Comparison of ENCODE assay signal across 13 cellular contexts in genomic region chr6:42448391-42448790, GRCh38. TPM values are rescaled to one million over a fixed set of nuclear protein-coding genes. Genes with fewer than 3 reads are reported as not detected.
DNase-seq lines count a peak whose midpoint lies in the region; ATAC-seq and TF ChIP-seq lines count a peak whose summit lies in the region.
"Had no signal": no experiment of that assay in that cellular context is flagged by ENCODE, and none has a peak within 500 bp of the region (broad histone marks: within the 10 kb centered on the region; RNA-seq: fewer than 3 reads in every experiment).

No MANE protein-coding gene starts in this region.

- H3K9me3 Mint-ChIP-seq in CD4-positive, CD25-positive, alpha-beta regulatory T cell = peaks cover 0 to 1% (median 0%) of the 10 kb centered on the region in 7 donors
- no peaks in the 10 kb centered on the region for H3K9me3 Mint-ChIP-seq in activated naive CD8-positive, alpha-beta T cell (ENCODE audit: low read depth)

- no peaks in the 10 kb centered on the region for H3K9me3 ChIP-seq in CD4-positive, CD25-positive, alpha-beta regulatory T cell (ENCODE audit: control insufficient read depth in 2 of 2, low read length in 2 of 2)
- H3K9me3 ChIP-seq in IMR-90 (ENCODE audit: control insufficient read depth, insufficient read depth, low read length) (no peaks in the 10 kb centered on the region), muscle layer of duodenum (ENCODE audit: control insufficient read depth in 1 of 2, low read length in 2 of 2) (no peaks in the 10 kb centered on the region), tibial artery (no peaks in the 10 kb centered on the region), ascending aorta (no peaks in the 10 kb centered on the region)
- H3K9me3 ChIP-seq: tibial nerve had no signal

- H3K18ac ChIP-seq in IMR-90 (ENCODE audit: low read depth, low read length) = no peak overlapping the region

- no peak overlapping the region for H3K4ac ChIP-seq in IMR-90 (ENCODE audit: low read depth, low read length)

- POLR2A ChIA-PET in IMR-90 (lab: Charles Lee; ENCODE audit: unreplicated experiment) = no interaction called here

- peak overlapping the region; percentile 31 for H2BK5ac ChIP-seq in IMR-90 (ENCODE audit: low read depth, low read length, poor library complexity, severe bottlenecking)

- peak overlapping the region; percentile 98 to 100 (median 99) for H3K4me3 Mint-ChIP-seq in CD4-positive, CD25-positive, alpha-beta regulatory T cell
- H3K4me3 Mint-ChIP-seq in activated naive CD8-positive, alpha-beta T cell = peak overlapping the region; percentile 98

- peak overlapping the region; percentile 62 for H3K27ac ChIP-seq in CD4-positive, CD25-positive, alpha-beta regulatory T cell (ENCODE audit: insufficient read depth, low read length, poor library complexity, severe bottlenecking)
- peak overlapping the region; percentile 20; the same call in 1 of the 2 replicates for H3K27ac ChIP-seq in IMR-90 (ENCODE audit: insufficient read depth, low read length)
- H3K27ac ChIP-seq in muscle layer of duodenum (ENCODE audit: low read length) = peak overlapping the region; percentile 19
- H3K27ac ChIP-seq in tibial artery = no peak overlapping the region
- H3K27ac ChIP-seq in ascending aorta = no peak overlapping the region

- DNase-seq in CD4-positive, CD25-positive, alpha-beta regulatory T cell = no peak
- DNase-seq in IMR-90 = no peak
- no peak for DNase-seq in tibial artery
- DNase-seq in GDM1 (lab: John Stamatoyannopoulos, UW) = no peak
- DNase-seq in ascending aorta (ENCODE audit: low spot score in 2 of 2) = no peak
- DNase-seq: MM.1S, NCI-H526, retina had no signal

- peak overlapping the region; percentile 8; the same call in 1 of the 2 replicates for H4K91ac ChIP-seq in IMR-90 (ENCODE audit: insufficient read depth, low read depth, low read length)

- peaks cover 65% of the 10 kb centered on the region for H3K4me1 ChIP-seq in CD4-positive, CD25-positive, alpha-beta regulatory T cell (ENCODE audit: control insufficient read depth, insufficient read depth, low read length, poor library complexity, severe bottlenecking)
- H3K4me1 ChIP-seq in IMR-90 (ENCODE audit: control insufficient read depth, insufficient read depth, low read length) (peaks cover 14% of the 10 kb centered on the region), muscle layer of duodenum (ENCODE audit: control insufficient read depth in 1 of 2, insufficient read depth in 2 of 2, low read length in 2 of 2) (peaks cover 8 to 20% of the 10 kb centered on the region in 2 donors), tibial artery (peaks cover 0 to 14% (median 9%) of the 10 kb centered on the region in 4 donors), ascending aorta (peaks cover 0 to 3% of the 10 kb centered on the region in 2 donors)

- CTCF ChIA-PET in IMR-90 (lab: Yijun Ruan, JAX) = interaction anchor here (1.5 to 1.6 kb wide), 2 partner anchors 99 to 234 kb away, joined by 3 to 4 read pairs; no protein-coding TSS in a partner anchor

- TF ChIP-seq RAD21 in IMR-90 (IDR thresholded peaks at IDR 0.05; ENCODE audit: low read length) = no peak

- H3K9me1 ChIP-seq in IMR-90 (ENCODE audit: insufficient read depth, low read length) = peaks cover 13% of the 10 kb centered on the region

- TF ChIP-seq CTCF in IMR-90 (conservative IDR thresholded peaks at IDR 0.05; ENCODE audit: low read depth, low read length) (no peak), tibial artery (IDR thresholded peaks at IDR 0.05) (no peak), ascending aorta (IDR thresholded peaks at IDR 0.05) (no peak)

- H3K79me1 ChIP-seq in IMR-90 (ENCODE audit: low read depth in 1 of 2, low read length in 2 of 2) = peaks cover 27 to 75% of the 10 kb centered on the region in 2 experiments

- H2BK15ac ChIP-seq in IMR-90 (ENCODE audit: low read depth, low read length) = no peak overlapping the region

- peak overlapping the region in 1 of 2 experiments; percentile 1; a peak in 1 of 4 replicates for H4K8ac ChIP-seq in IMR-90 (ENCODE audit: low read depth in 2 of 2, low read length in 2 of 2)

- no peaks in the 10 kb centered on the region for H3K27me3 Mint-ChIP-seq in CD4-positive, CD25-positive, alpha-beta regulatory T cell
- H3K27me3 Mint-ChIP-seq in activated naive CD8-positive, alpha-beta T cell = no peaks in the 10 kb centered on the region

- H2BK20ac ChIP-seq in IMR-90 (ENCODE audit: low read depth, low read length) = no peak overlapping the region

- H3K14ac ChIP-seq in IMR-90 (replicated peaks; ENCODE audit: low read depth, low read length) = peak overlapping the region; percentile 53

- H2AFZ ChIP-seq in IMR-90 (replicated peaks; ENCODE audit: low read length, poor library complexity) = no peak overlapping the region

- in situ Hi-C loops in IMR-90 (cut with MboI; ENCODE audit: low sequenced_read_pairs) = no loop called here

- no peak overlapping the region for H2AK9ac ChIP-seq in IMR-90 (replicated peaks; ENCODE audit: low read depth, low read length, poor library complexity)

- no TSS peak for BruUV-seq in IMR-90 (replicated peaks; lab: Mats Ljungman, UMichigan)

- peaks cover 12% of the 10 kb centered on the region for H3K36me3 Mint-ChIP-seq in CD4-positive, CD25-positive, alpha-beta regulatory T cell
- H3K36me3 Mint-ChIP-seq in activated naive CD8-positive, alpha-beta T cell = peaks cover 3% of the 10 kb centered on the region

- H4K5ac ChIP-seq in IMR-90 (ENCODE audit: low read depth, low read length) = no peak overlapping the region

- H2BK120ac ChIP-seq in IMR-90 (ENCODE audit: low read depth, low read length) = no peak overlapping the region

- H2AK5ac ChIP-seq in IMR-90 (ENCODE audit: low read depth, low read length) = no peak overlapping the region

- H3K27me3 ChIP-seq in CD4-positive, CD25-positive, alpha-beta regulatory T cell (ENCODE audit: control insufficient read depth, insufficient read depth, low read length) = no peaks in the 10 kb centered on the region
- H3K27me3 ChIP-seq in IMR-90 (ENCODE audit: control insufficient read depth, insufficient read depth, low read length) = no peaks in the 10 kb centered on the region
- no peaks in the 10 kb centered on the region for H3K27me3 ChIP-seq in muscle layer of duodenum (ENCODE audit: low read depth, low read length)
- no peaks in the 10 kb centered on the region for H3K27me3 ChIP-seq in tibial artery
- no peaks in the 10 kb centered on the region for H3K27me3 ChIP-seq in ascending aorta
- H3K27me3 ChIP-seq: tibial nerve had no signal

- ATAC-seq in CD4-positive, CD25-positive, alpha-beta regulatory T cell (ENCODE audit: low read depth in 2 of 2) = no peak
- ATAC-seq in IMR-90 (ENCODE audit: low read depth) (no peak), HG02885 (IDR thresholded peaks at IDR 0.05; ENCODE audit: poor library complexity, unreplicated experiment) (no peak)

- intact Hi-C loops in IMR-90 (cut with micrococcal nuclease) = loop anchor here (10.0 kb wide), 1 partner anchor 94 kb away; no protein-coding TSS in a partner anchor
- intact Hi-C loops in tibial artery (cut with DNase I; ENCODE audit: low total_unique reads) = loop anchor here (10.0 kb wide), 1 partner anchor 86 kb away; no protein-coding TSS in a partner anchor
- intact Hi-C loops in ascending aorta (cut with DNase I) = no loop called here

- peak overlapping the region; percentile 48; the same call in 1 of the 2 replicates for H3K23ac ChIP-seq in IMR-90 (ENCODE audit: low read depth, low read length)

- H3K4me2 ChIP-seq in IMR-90 (ENCODE audit: low read depth, low read length) = peak overlapping the region; percentile 88

- H3K4me1 Mint-ChIP-seq in CD4-positive, CD25-positive, alpha-beta regulatory T cell = peaks cover 18 to 78% (median 55%) of the 10 kb centered on the region in 4 donors
- peaks cover 73% of the 10 kb centered on the region for H3K4me1 Mint-ChIP-seq in activated naive CD8-positive, alpha-beta T cell (ENCODE audit: low read depth)

- WGBS in IMR-90 (ENCODE audit: extremely low coverage in 2 of 2, insufficient read length in 1 of 2), 2 experiments = 63% methylated on average over 4 of the region's 5 CpGs; no CpG with 5 or more reads in 1 of the 2 experiments

- peak overlapping the region; percentile 94 for H3K4me3 ChIP-seq in CD4-positive, CD25-positive, alpha-beta regulatory T cell (ENCODE audit: low read depth, low read length)
- H3K4me3 ChIP-seq in IMR-90 (ENCODE audit: insufficient read depth, low read depth, low read length) (no peak overlapping the region), muscle layer of duodenum (ENCODE audit: low read depth in 1 of 2, low read length in 2 of 2) (peak overlapping the region in 1 of 2 donors; percentile 3), tibial artery (no peak overlapping the region), ascending aorta (no peak overlapping the region)
- H3K4me3 ChIP-seq: lung, tibial nerve had no signal

- H4K20me1 ChIP-seq in IMR-90 (ENCODE audit: insufficient read depth, low read length) = peaks cover 15% of the 10 kb centered on the region

- no peak overlapping the region for H3K56ac ChIP-seq in IMR-90 (ENCODE audit: extremely low read depth, insufficient read depth, low read length)

- TF ChIP-seq POLR2A in IMR-90 (IDR thresholded peaks at IDR 0.05; ENCODE audit: low read depth, low read length) = no peak

- dilution Hi-C loops in IMR-90 (cut with HindIII; ENCODE audit: low sequenced_read_pairs, unreplicated experiment) = no loop called here

- H3K9ac ChIP-seq in IMR-90 (ENCODE audit: low read depth, low read length) = no peak overlapping the region

- H3K36me3 ChIP-seq in CD4-positive, CD25-positive, alpha-beta regulatory T cell (ENCODE audit: control insufficient read depth, insufficient read depth, low read length) = no peaks in the 10 kb centered on the region
- H3K36me3 ChIP-seq in IMR-90 (ENCODE audit: control insufficient read depth, insufficient read depth, low read length) = no peaks in the 10 kb centered on the region
- no peaks in the 10 kb centered on the region for H3K36me3 ChIP-seq in muscle layer of duodenum (ENCODE audit: control insufficient read depth in 1 of 2, insufficient read depth in 2 of 2, low read length in 2 of 2)
- H3K36me3 ChIP-seq in tibial artery = no peaks in the 10 kb centered on the region
- H3K36me3 ChIP-seq in ascending aorta = no peaks in the 10 kb centered on the region
- H3K36me3 ChIP-seq: tibial nerve had no signal

- peak overlapping the region; percentile 82 to 96 (median 90) for H3K27ac Mint-ChIP-seq in CD4-positive, CD25-positive, alpha-beta regulatory T cell
- peak overlapping the region; percentile 94 for H3K27ac Mint-ChIP-seq in activated naive CD8-positive, alpha-beta T cell

TF ChIP-seq in IMR-90, 13 proteins besides CTCF, POLR2A, EP300 and RAD21 (continues in another document):
- TF ChIP-seq MXI1 (IDR thresholded peaks at IDR 0.05; ENCODE audit: borderline replicate concordance, low read depth, low read length) = no peak
- TF ChIP-seq RFX5 (IDR thresholded peaks at IDR 0.05; ENCODE audit: low read depth, low read length) = no peak
- TF ChIP-seq MAFK (IDR thresholded peaks at IDR 0.05; ENCODE audit: low read depth, low read length) = no peak
- no peak for TF ChIP-seq MAZ (IDR thresholded peaks at IDR 0.05; ENCODE audit: borderline replicate concordance, low read depth, low read length)

RNA-seq across cellular contexts. Expression of gene TRERF1, which starts 3.3 kb away (rescaled TPM):
- total RNA-seq in CD4-positive, CD25-positive, alpha-beta regulatory T cell = 55.7 TPM
- 1 to 10 TPM; 2.3 to 4.9 (median 4.2) TPM for polyA plus RNA-seq in CD4-positive, CD25-positive, alpha-beta regulatory T cell
- total RNA-seq in IMR-90 (2012; rRNA removed) (6.3 and 6.7 TPM in 2 replicates), ascending aorta (34.1 TPM)
- 9.9 and 11.1 TPM in 2 replicates for polyA plus RNA-seq in IMR-90 (2012; rRNA removed)
- 3.8 and 6.1 TPM in 2 replicates for polyA plus RNA-seq in IMR-90 (2012; cell fraction: cytosol; rRNA removed)
- 26.9 and 30.3 TPM in 2 replicates for polyA plus RNA-seq in IMR-90 (2012; cell fraction: nucleus; rRNA removed; ENCODE audit: low replicate concordance)

Comparison
In these comparisons a context has a peak if more than half of its experiments do, and no peak if none do; other contexts are left out.
1. H3K27ac ChIP-seq: peak in CD4-positive, CD25-positive, alpha-beta regulatory T cell (single experiment), IMR-90 (single experiment) and muscle layer of duodenum (single experiment); none in tibial artery (0 of 2) and ascending aorta (0 of 2).